In the genomic region with DNA sequence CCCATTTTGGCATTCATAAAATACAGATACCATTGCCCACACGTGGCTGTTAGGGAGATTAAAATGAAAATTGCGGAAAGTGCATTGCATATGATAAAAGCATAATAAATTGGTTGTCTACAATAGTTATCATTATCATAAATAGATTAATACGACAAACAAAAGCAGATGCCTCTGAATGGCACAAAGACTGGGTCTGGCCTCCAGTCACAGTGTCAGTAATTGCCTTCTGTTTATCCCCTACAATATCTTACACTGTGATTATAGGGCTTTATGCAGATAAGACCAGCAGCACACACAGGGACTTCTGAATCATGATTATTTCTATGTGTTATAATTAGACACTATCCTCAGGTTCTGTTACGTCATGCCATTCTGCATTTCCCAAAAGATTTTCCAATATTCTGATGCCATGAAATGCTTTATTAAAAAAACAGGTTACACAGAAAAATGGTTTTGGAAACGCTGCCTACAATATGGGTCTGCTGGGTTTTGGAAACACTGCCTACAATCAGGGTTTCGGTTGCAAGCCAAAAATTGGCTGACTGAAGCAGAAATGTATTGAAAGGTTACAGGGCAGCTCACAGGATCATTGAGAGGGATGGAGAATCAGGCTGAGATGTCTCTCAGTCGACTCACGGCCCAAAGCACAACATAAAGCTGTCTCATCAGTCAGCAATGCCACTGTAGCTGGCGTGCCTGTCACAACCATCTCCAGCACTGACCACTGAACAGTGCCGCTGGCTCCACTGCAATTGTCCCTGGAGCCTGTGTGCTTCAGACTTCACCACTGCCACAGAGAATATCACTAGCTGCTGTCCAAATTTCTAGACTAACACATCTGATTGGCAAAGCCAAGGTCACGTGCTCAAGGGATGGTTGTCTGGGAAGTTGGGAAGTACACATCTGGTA, we compare ENCODE assay signal across 28 cellular contexts.
DNase-seq lines count a peak whose midpoint lies in the region; FAIRE-seq and TF ChIP-seq lines count a peak whose summit lies in the region.
"Had no signal": no experiment of that assay in that cellular context is flagged by ENCODE, and none has a peak within 500 bp of the region (broad histone marks: within the 10 kb centered on the region; RNA-seq: fewer than 3 reads in every experiment).

No MANE protein-coding gene starts in this region.

- no peak overlapping the region for H3K27ac ChIP-seq in H9 (ENCODE audit: insufficient read length, low read depth, low read length)
- no peak overlapping the region for H3K27ac ChIP-seq in kidney (ENCODE audit: low read depth in 2 of 2, low read length in 2 of 2)
- H3K27ac ChIP-seq: ascending aorta, gastroesophageal sphincter, Peyer's patch, SJCRH30, suprapubic skin, uterus had no signal

- H3K4me2 ChIP-seq in H9 (ENCODE audit: insufficient read depth, insufficient read length, low read length): no peak overlapping the region

- intact Hi-C loops in head of caudate nucleus (cut with DNase I) (no loop called here), kidney (cut with DNase I) (no loop called here)

- H3K9me3 Mint-ChIP-seq in H9 (no peaks in the 10 kb centered on the region), nephron progenitor cell (peaks cover 22% of the 10 kb centered on the region)
- H3K9me3 Mint-ChIP-seq: activated naive CD4-positive, alpha-beta T cell treated with anti-CD3 and anti-CD28 coated beads, Interleukin-2, amount 50 U/mL, for 72 hours; activated T-helper 1 cell treated with anti-CD3 and anti-CD28 coated beads, Interleukin-12 subunit alpha, Interleukin-12 subunit beta, Interleukin-2, Interleukin-4 antibody, amounts not matched to agents 30 ng/mL and 10 ng/mL and 1 ng/mL, durations not matched to agents 14 hours and 24 hours and 36 hours; stimulated activated effector memory CD8-positive, alpha-beta T cell treated with anti-CD3 and anti-CD28 coated beads, Interleukin-12 subunit alpha, Interleukin-12 subunit beta, amount 100 ng/mL, for 72 hours; T-helper 1 cell treated with Interleukin-12 subunit alpha and Interleukin-12 subunit beta and Interleukin-4 antibody, amounts not matched to agents 30 μg/mL and 1 μg/mL, for 36 hours had no signal

- no peak overlapping the region for H4K8ac ChIP-seq in H9 (replicated peaks; ENCODE audit: insufficient read length, low read depth, low read length)

- H2BK120ac ChIP-seq in H9 (ENCODE audit: low read depth, low read length, poor library complexity, severe bottlenecking): no peak overlapping the region

- H3K4me3 Mint-ChIP-seq in H9: no peak overlapping the region
- no peak overlapping the region for H3K4me3 Mint-ChIP-seq in nephron progenitor cell
- H3K4me3 Mint-ChIP-seq: activated CD4-positive, alpha-beta T cell treated with anti-CD3 and anti-CD28 coated beads for 36 hours; activated T-helper 1 cell treated with anti-CD3 and anti-CD28 coated beads, Interleukin-12 subunit alpha, Interleukin-12 subunit beta, Interleukin-2, Interleukin-4 antibody, amounts not matched to agents 30 ng/mL and 10 ng/mL and 1 ng/mL, durations not matched to agents 14 hours and 24 hours and 36 hours; CD14-positive monocyte; stimulated activated effector memory CD8-positive, alpha-beta T cell treated with anti-CD3 and anti-CD28 coated beads, Interleukin-12 subunit alpha, Interleukin-12 subunit beta, amount 100 ng/mL, for 72 hours; T-helper 1 cell treated with Interleukin-12 subunit alpha and Interleukin-12 subunit beta and Interleukin-4 antibody, amounts not matched to agents 30 μg/mL and 1 μg/mL, for 36 hours had no signal

- peaks cover 0 to 1% (median 0%) of the 10 kb centered on the region in 3 experiments; a peak in 2 of 7 replicates for H3K36me3 Mint-ChIP-seq in H9 (ENCODE audit: insufficient read depth in 1 of 3, low read depth in 3 of 3)
- H3K36me3 Mint-ChIP-seq in nephron progenitor cell (ENCODE audit: low read depth): no peaks in the 10 kb centered on the region
- H3K36me3 Mint-ChIP-seq: activated naive CD4-positive, alpha-beta T cell treated with anti-CD3 and anti-CD28 coated beads, Interleukin-2, amount 50 U/mL, for 72 hours; CD14-positive monocyte; stimulated activated effector memory CD8-positive, alpha-beta T cell treated with anti-CD3 and anti-CD28 coated beads, Interleukin-12 subunit alpha, Interleukin-12 subunit beta, amount 100 ng/mL, for 72 hours had no signal

- no peak overlapping the region for H3K4me3 ChIP-seq in kidney (ENCODE audit: low read length in 2 of 2)
- H3K4me3 ChIP-seq: ascending aorta, gastroesophageal sphincter, Peyer's patch, SJCRH30, suprapubic skin, uterus had no signal

- no peak overlapping the region for H3K56ac ChIP-seq in H9 (ENCODE audit: insufficient read length, low read depth, low read length)

- no peaks in the 10 kb centered on the region for H3K4me1 Mint-ChIP-seq in H9
- H3K4me1 Mint-ChIP-seq in nephron progenitor cell: no peaks in the 10 kb centered on the region
- H3K4me1 Mint-ChIP-seq: activated CD4-positive, alpha-beta T cell treated with anti-CD3 and anti-CD28 coated beads for 36 hours; CD14-positive monocyte; stimulated activated effector memory CD8-positive, alpha-beta T cell treated with anti-CD3 and anti-CD28 coated beads, Interleukin-12 subunit alpha, Interleukin-12 subunit beta, amount 100 ng/mL, for 72 hours had no signal

- no peaks in the 10 kb centered on the region for H3K79me2 ChIP-seq in H9 (ENCODE audit: insufficient read depth, low read length)

- no peak overlapping the region for H3K18ac ChIP-seq in H9 (ENCODE audit: insufficient read length, low read depth, low read length)

- H3K4me1 ChIP-seq in H9 (ENCODE audit: insufficient read depth, low read length) (no peaks in the 10 kb centered on the region), kidney (ENCODE audit: control insufficient read depth in 1 of 2, insufficient read depth in 1 of 2, low read depth in 1 of 2, low read length in 2 of 2) (no peaks in the 10 kb centered on the region)
- H3K4me1 ChIP-seq: ascending aorta, gastroesophageal sphincter, Peyer's patch, suprapubic skin, uterus had no signal

- H2AFZ ChIP-seq in H9 (ENCODE audit: low read length): no peak overlapping the region

- no peak overlapping the region for H2BK12ac ChIP-seq in H9 (ENCODE audit: insufficient read length, low read depth, low read length)

- no peaks in the 10 kb centered on the region for H3K23me2 ChIP-seq in H9 (ENCODE audit: insufficient read length, low read depth, low read length, poor library complexity, severe bottlenecking)

- no peaks in the 10 kb centered on the region for H4K20me1 ChIP-seq in H9 (ENCODE audit: control insufficient read depth, insufficient read depth, insufficient read length)

- no peaks in the 10 kb centered on the region for H3K36me3 ChIP-seq in kidney (ENCODE audit: control insufficient read depth in 1 of 2, insufficient read depth in 2 of 2, low read length in 2 of 2)
- H3K36me3 ChIP-seq: ascending aorta, gastroesophageal sphincter, Peyer's patch, SJCRH30, suprapubic skin, uterus had no signal

- H4K5ac ChIP-seq in H9 (ENCODE audit: insufficient read length, low read depth, low read length): peak overlapping the region; percentile 17

- H3K27me3 Mint-ChIP-seq in H9 (ENCODE audit: low read depth): peaks cover 2% of the 10 kb centered on the region; the same call in 1 of the 2 replicates
- H3K27me3 Mint-ChIP-seq in nephron progenitor cell (ENCODE audit: low read depth, poor library complexity): no peaks in the 10 kb centered on the region

- no peak overlapping the region for H2BK5ac ChIP-seq in H9 (ENCODE audit: insufficient read length, low read length)

- FAIRE-seq in kidney (lab: Jason Lieb, UNC): no peak

- no peaks in the 10 kb centered on the region for H3K27me3 ChIP-seq in H9 (ENCODE audit: insufficient read depth, low read length)
- H3K27me3 ChIP-seq: ascending aorta, gastroesophageal sphincter, Peyer's patch, SJCRH30, suprapubic skin, uterus had no signal

- H3K9ac ChIP-seq in H9 (ENCODE audit: extremely low read depth, insufficient read length, low read length) (no peak overlapping the region), kidney (ENCODE audit: low read length in 2 of 2) (no peak overlapping the region)

- H3K27ac Mint-ChIP-seq in H9 (no peak overlapping the region), nephron progenitor cell (no peak overlapping the region)
- H3K27ac Mint-ChIP-seq: activated CD4-positive, alpha-beta T cell treated with anti-CD3 and anti-CD28 coated beads for 36 hours; activated naive CD4-positive, alpha-beta T cell treated with anti-CD3 and anti-CD28 coated beads, Interleukin-2, amount 50 U/mL, for 72 hours; activated T-helper 1 cell treated with anti-CD3 and anti-CD28 coated beads, Interleukin-12 subunit alpha, Interleukin-12 subunit beta, Interleukin-2, Interleukin-4 antibody, amounts not matched to agents 30 ng/mL and 10 ng/mL and 1 ng/mL, durations not matched to agents 14 hours and 24 hours and 36 hours; CD14-positive monocyte; stimulated activated effector memory CD8-positive, alpha-beta T cell treated with anti-CD3 and anti-CD28 coated beads, Interleukin-12 subunit alpha, Interleukin-12 subunit beta, amount 100 ng/mL, for 72 hours; T-helper 1 cell treated with Interleukin-12 subunit alpha and Interleukin-12 subunit beta and Interleukin-4 antibody, amounts not matched to agents 30 μg/mL and 1 μg/mL, for 36 hours had no signal

- no peak overlapping the region for H3K23ac ChIP-seq in H9 (ENCODE audit: insufficient read length, low read depth, low read length)

- H3K79me1 ChIP-seq in H9 (ENCODE audit: insufficient read depth, low read depth, low read length, poor library complexity, severe bottlenecking): no peaks in the 10 kb centered on the region

- H4K91ac ChIP-seq in H9 (ENCODE audit: insufficient read length, low read depth, low read length): no peak overlapping the region

- no peak overlapping the region for H3K4ac ChIP-seq in H9 (ENCODE audit: low read depth, low read length)

- no peak overlapping the region for H2AK5ac ChIP-seq in H9 (ENCODE audit: insufficient read length, low read length)

- H3K9me3 ChIP-seq in H9 (ENCODE audit: control insufficient read depth, low read depth, low read length): no peaks in the 10 kb centered on the region
- H3K9me3 ChIP-seq in kidney (ENCODE audit: control insufficient read depth in 1 of 2, low read length in 2 of 2): no peaks in the 10 kb centered on the region
- H3K9me3 ChIP-seq: ascending aorta, gastroesophageal sphincter, Peyer's patch, SJCRH30, suprapubic skin, uterus had no signal

- no peak overlapping the region for H3K14ac ChIP-seq in H9 (ENCODE audit: insufficient read depth, low read length)

- DNase-seq in H9 (no peak), SK-N-DZ (ENCODE audit: low spot score) (peak; percentile 53), head of caudate nucleus (peak in 28 of 42 donors; percentile 1 to 54 (median 14)), pons (ENCODE audit: low spot score) (peak; percentile 24), NCI-H2081 (lab: John Stamatoyannopoulos, UW) (no peak), kidney (no peak), NCI-H1694 (lab: John Stamatoyannopoulos, UW) (no peak), nephron progenitor cell (no peak)
- DNase-seq: activated CD4-positive, alpha-beta T cell treated with anti-CD3 and anti-CD28 coated beads for 36 hours; erythroblast; GF-D8; Kasumi-1; left cardiac atrium; midbrain; NCI-H510A treated with DMSO at 0.1 percent for 48 hours; NK-92 treated with Interleukin-12 subunit alpha and Interleukin-12 subunit beta, amount 100 ng/mL, for 24 hours; Peyer's patch; stimulated activated CD4-positive, alpha-beta T cell treated with anti-CD3 and anti-CD28 coated beads, Interleukin-1b, Interleukin-23, amount 100 ng/mL, for 48 hours; uterus had no signal

- H2BK20ac ChIP-seq in H9 (ENCODE audit: low read depth, low read length, poor library complexity, severe bottlenecking): no peak overlapping the region

- WGBS in H9 (ENCODE audit: extremely low coverage, insufficient read length, low lambda C conversion rate): no CpG with 5 or more reads among the region's 11 CpGs

- TF ChIP-seq CTCF in H9 (conservative IDR thresholded peaks at IDR 0.05) (no peak), kidney (IDR thresholded peaks at IDR 0.05; ENCODE audit: borderline replicate concordance, extremely low read depth, insufficient read depth) (no peak), nephron progenitor cell (IDR thresholded peaks at IDR 0.05) (no peak)

- H3T11ph ChIP-seq in H9 (ENCODE audit: low read length): no peak overlapping the region

- H2BK15ac ChIP-seq in H9 (ENCODE audit: low read depth, low read length): no peak overlapping the region

Comparison
In these comparisons a context has a peak if more than half of its experiments do, and no peak if none do; other contexts are left out.
1. DNase-seq: peak in SK-N-DZ (single experiment), head of caudate nucleus (28 of 42) and pons (single experiment); none in H9 (single experiment), NCI-H2081 (0 of 2), kidney (single experiment), NCI-H1694 (single experiment) and nephron progenitor cell (single experiment).